Comparison of ENCODE assay signal across 10 cellular contexts in the genomic region with DNA sequence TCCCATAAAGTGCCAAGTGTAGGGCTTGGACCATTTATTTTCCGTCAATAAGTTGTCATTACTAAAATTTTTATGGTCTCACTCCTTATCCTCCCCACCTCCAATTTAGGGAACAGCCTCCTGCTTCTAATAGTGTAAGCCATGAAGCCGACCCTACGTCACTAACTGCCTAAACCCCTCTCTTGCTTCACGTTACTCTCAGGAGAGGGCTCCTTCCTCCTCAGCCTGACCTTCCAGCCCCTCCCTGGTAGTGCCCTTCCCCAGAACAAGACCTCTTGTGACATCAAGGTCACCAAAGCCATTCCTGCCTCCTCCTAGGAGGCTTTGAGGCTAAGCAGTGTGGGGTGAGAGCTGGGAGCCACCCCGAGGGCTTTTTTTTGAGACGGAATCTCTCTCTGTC. TPM values are rescaled to one million over a fixed set of nuclear protein-coding genes. Genes with fewer than 3 reads are reported as not detected.
A peak's percentile ranks its signal among the peaks of the same experiment; 100 is the strongest.
DNase-seq lines count a peak whose midpoint lies in the region; ATAC-seq and TF ChIP-seq lines count a peak whose summit lies in the region.
"Had no signal": no experiment of that assay in that cellular context is flagged by ENCODE, and none has a peak within 500 bp of the region (broad histone marks: within the 10 kb centered on the region; RNA-seq: fewer than 3 reads in every experiment).

No MANE protein-coding gene starts in this region.

- TF ChIP-seq CTCF in Loucy (conservative IDR thresholded peaks at IDR 0.05; ENCODE audit: low read length) (no peak), natural killer cell (IDR thresholded peaks at IDR 0.05) (no peak)

- peaks cover 18% of the 10 kb centered on the region for H3K36me3 Mint-ChIP-seq in activated naive CD8-positive, alpha-beta T cell treated with anti-CD3 and anti-CD28 coated beads, Interleukin-2, amount 50 U/mL, for 24 hours (ENCODE audit: low read depth)
- no peaks in the 10 kb centered on the region for H3K36me3 Mint-ChIP-seq in natural killer cell

- peaks cover 4% of the 10 kb centered on the region for H3K27me3 ChIP-seq in Loucy (ENCODE audit: insufficient read depth, low read length, poor library complexity, severe bottlenecking)

- peaks cover 23% of the 10 kb centered on the region for H3F3A ChIP-seq in Loucy (ENCODE audit: low read depth)

- ATAC-seq in activated naive CD8-positive, alpha-beta T cell treated with anti-CD3 and anti-CD28 coated beads, Interleukin-2, amount 50 U/mL, for 24 hours, result no peak
- no peak for ATAC-seq in natural killer cell
- no peak for ATAC-seq in GM21367 (IDR thresholded peaks at IDR 0.05; ENCODE audit: unreplicated experiment)

- H3K9ac ChIP-seq in Loucy (ENCODE audit: low read depth, low read length, poor library complexity, severe bottlenecking), result peak overlapping the region; percentile 84

- DNase-seq in CD1c-positive myeloid dendritic cell (ENCODE audit: extremely low spot score) (peak; percentile 84), natural killer cell (no peak), NCI-H2029 (lab: John Stamatoyannopoulos, UW) (no peak), NCI-H2029 treated with DMSO at 0.1 percent for 48 hours (lab: John Stamatoyannopoulos, UW) (no peak), NCI-H226 (no peak)
- no peak for DNase-seq in activated naive CD8-positive, alpha-beta T cell treated with anti-CD3 and anti-CD28 coated beads, Interleukin-2, amount 50 U/mL, for 24 hours
- DNase-seq: NCI-H524 treated with DMSO at 0.1 percent for 48 hours had no signal

- H3K9me3 ChIP-seq in Loucy (ENCODE audit: insufficient read depth, low read depth, low read length), result no peaks in the 10 kb centered on the region

- peaks cover 70% of the 10 kb centered on the region for H3K79me2 ChIP-seq in Loucy (ENCODE audit: insufficient read depth, low read length)

- H3K27ac Mint-ChIP-seq in activated naive CD8-positive, alpha-beta T cell treated with anti-CD3 and anti-CD28 coated beads, Interleukin-2, amount 50 U/mL, for 24 hours, result peak overlapping the region; percentile 95
- H3K27ac Mint-ChIP-seq in natural killer cell, result peak overlapping the region; percentile 95 to 98

- peaks cover 74% of the 10 kb centered on the region for H3K4me1 Mint-ChIP-seq in activated naive CD8-positive, alpha-beta T cell treated with anti-CD3 and anti-CD28 coated beads, Interleukin-2, amount 50 U/mL, for 24 hours
- H3K4me1 Mint-ChIP-seq in natural killer cell, result peaks cover 59 to 77% of the 10 kb centered on the region in 2 donors

- H3K36me3 ChIP-seq in Loucy (ENCODE audit: insufficient read depth, low read length), result peaks cover 20% of the 10 kb centered on the region; the same call in 1 of the 2 replicates

- intact Hi-C loops in natural killer cell (cut with micrococcal nuclease), result loop anchor here (1.0 to 2.0 kb wide), 3 partner anchors 7 to 19 kb away; partner anchors contain the start of gene FPGS

- peak overlapping the region; percentile 93 for H3K4me2 ChIP-seq in Loucy (ENCODE audit: low read depth, low read length, poor library complexity, severe bottlenecking)

- H3K9me3 Mint-ChIP-seq in activated naive CD8-positive, alpha-beta T cell treated with anti-CD3 and anti-CD28 coated beads, Interleukin-2, amount 50 U/mL, for 24 hours, result no peaks in the 10 kb centered on the region
- no peaks in the 10 kb centered on the region for H3K9me3 Mint-ChIP-seq in natural killer cell

- peaks cover 27% of the 10 kb centered on the region for H4K20me1 ChIP-seq in Loucy (ENCODE audit: insufficient read depth, low read length, poor library complexity, severe bottlenecking)

- H3K9me2 ChIP-seq in Loucy (replicated peaks; ENCODE audit: low read depth, low read length), result no peaks in the 10 kb centered on the region

- H3K4me1 ChIP-seq in Loucy (ENCODE audit: insufficient read depth, low read length, poor library complexity, severe bottlenecking), result peaks cover 74% of the 10 kb centered on the region

- no peak overlapping the region for H2AFZ ChIP-seq in Loucy (ENCODE audit: low read length)

- no peaks in the 10 kb centered on the region for H3K27me3 Mint-ChIP-seq in activated naive CD8-positive, alpha-beta T cell treated with anti-CD3 and anti-CD28 coated beads, Interleukin-2, amount 50 U/mL, for 24 hours
- no peaks in the 10 kb centered on the region for H3K27me3 Mint-ChIP-seq in natural killer cell (ENCODE audit: low read depth in 2 of 2)

- H3K4me3 ChIP-seq in Loucy (ENCODE audit: low read length, poor library complexity, severe bottlenecking), result peak overlapping the region; percentile 69

- peak overlapping the region; percentile 74 for H3K4me3 Mint-ChIP-seq in activated naive CD8-positive, alpha-beta T cell treated with anti-CD3 and anti-CD28 coated beads, Interleukin-2, amount 50 U/mL, for 24 hours
- H3K4me3 Mint-ChIP-seq in natural killer cell, result peak overlapping the region; percentile 87

RNA-seq across cellular contexts. Expression of gene CDK9, which starts 2.2 kb away (rescaled TPM):
- total RNA-seq in natural killer cell, result 100 to 1,000 TPM; 181 to 207 (median 188) TPM

RNA-seq across cellular contexts. Expression of gene SH2D3C, which starts 5.2 kb away (rescaled TPM):
- total RNA-seq in natural killer cell, result 10 to 100 TPM; 42.8 to 86.8 (median 56.6) TPM
- total RNA-seq: HT1080 had no signal

RNA-seq across cellular contexts. Expression of gene FPGS, which starts 19.0 kb away (rescaled TPM):
- total RNA-seq in natural killer cell, result 100 to 1,000 TPM in 2 of 3 donors, 10 to 100 TPM in 1; 99.1 to 108 (median 107) TPM

RNA-seq across cellular contexts. Expression of gene TOR2A, which starts 48.5 kb away (rescaled TPM):
- 10 to 100 TPM; 20.9 to 27.8 (median 23.7) TPM for total RNA-seq in natural killer cell
